In genomic region chr20:32004963-32005362, GRCh38 we compare ENCODE assay signal across 19 cellular contexts. TPM values are rescaled to one million over a fixed set of nuclear protein-coding genes. Genes with fewer than 3 reads are reported as not detected.
DNase-seq lines count a peak whose midpoint lies in the region; ATAC-seq, FAIRE-seq and TF ChIP-seq lines count a peak whose summit lies in the region.
"Had no signal": no experiment of that assay in that cellular context is flagged by ENCODE, and none has a peak within 500 bp of the region (broad histone marks: within the 10 kb centered on the region; RNA-seq: fewer than 3 reads in every experiment).

No MANE protein-coding gene starts in this region.

- no peaks in the 10 kb centered on the region for H3K4me1 ChIP-seq in RWPE2 (ENCODE audit: insufficient read depth, poor library complexity, severe bottlenecking)
- no peaks in the 10 kb centered on the region for H3K4me1 ChIP-seq in smooth muscle cell (ENCODE audit: low read depth)
- H3K4me1 ChIP-seq: ascending aorta had no signal

- H3K36me3 ChIP-seq in RWPE2 (ENCODE audit: low read depth) (no peaks in the 10 kb centered on the region), smooth muscle cell (ENCODE audit: low read depth) (no peaks in the 10 kb centered on the region)
- H3K36me3 ChIP-seq: ascending aorta, ovary, thoracic aorta had no signal

- no peak overlapping the region for H3K9ac ChIP-seq in smooth muscle cell (ENCODE audit: low read depth)

- no peaks in the 10 kb centered on the region for H3K79me2 ChIP-seq in smooth muscle cell (ENCODE audit: low read depth)

- H3K27ac ChIP-seq in RWPE2 (ENCODE audit: poor library complexity, severe bottlenecking) (no peak overlapping the region), smooth muscle cell (ENCODE audit: low read depth) (no peak overlapping the region)
- H3K27ac ChIP-seq: ascending aorta, ovary, thoracic aorta had no signal

- no peak overlapping the region for H2AFZ ChIP-seq in smooth muscle cell (ENCODE audit: low read depth)

- peak; percentile 41 for DNase-seq in Caki2 (ENCODE audit: low read depth)
- peak; percentile 50 for DNase-seq in H54 (ENCODE audit: insufficient read length, low spot score)
- no peak for DNase-seq in RWPE2 (ENCODE audit: low spot score)
- DNase-seq in fibroblast of villous mesenchyme (ENCODE audit: low read depth) = peak; percentile 26
- DNase-seq in smooth muscle cell (lab: John Stamatoyannopoulos, UW; ENCODE audit: unreplicated experiment) = no peak
- no peak for DNase-seq in GM13976 (ENCODE audit: low spot score)
- no peak for DNase-seq in activated CD4-positive, alpha-beta T cell treated with anti-CD3 and anti-CD28 coated beads, Interleukin-2, amount 50 U/mL, for 1 hour
- DNase-seq: activated CD4-positive, alpha-beta T cell treated with anti-CD3 and anti-CD28 coated beads, Interleukin-2, amount 10 ng/mL, durations not matched to agents 7 days and 5 days; foreskin melanocyte; midbrain; NCI-H1436 treated with DMSO at 0.1 percent for 48 hours; NCI-H748 treated with DMSO at 0.1 percent for 48 hours; ovary; stimulated activated CD4-positive, alpha-beta T cell treated with anti-CD3 and anti-CD28 coated beads, Interleukin-12 subunit alpha, Interleukin-12 subunit beta, amount 100 ng/mL, for 4 hours had no signal

- H3K27me3 ChIP-seq in RWPE2 (ENCODE audit: insufficient read depth, poor library complexity, severe bottlenecking) (no peaks in the 10 kb centered on the region), smooth muscle cell (ENCODE audit: low read depth) (peaks cover 3% of the 10 kb centered on the region)
- H3K27me3 ChIP-seq: ascending aorta, ovary had no signal

- in situ Hi-C loops in Caki2 (cut with HindIII; ENCODE audit: low pct_unique_long_range_greater_than_20kb, low sequenced_read_pairs) = no loop called here
- in situ Hi-C loops in GM13976 (cut with MboI; ENCODE audit: low sequenced_read_pairs, unreplicated experiment) = no loop called here

- no peak overlapping the region for H3K4me3 ChIP-seq in RWPE2 (ENCODE audit: severe bottlenecking)
- H3K4me3 ChIP-seq in fibroblast of villous mesenchyme (ENCODE audit: low read depth, low read length) = no peak overlapping the region
- no peak overlapping the region for H3K4me3 ChIP-seq in smooth muscle cell
- H3K4me3 ChIP-seq: ascending aorta, ovary, thoracic aorta had no signal

- ATAC-seq in RWPE2 (ENCODE audit: low read depth) = peak; percentile 71
- ATAC-seq in GM21825 (IDR thresholded peaks at IDR 0.05; ENCODE audit: unreplicated experiment) = no peak
- ATAC-seq: activated T-helper 17 cell treated with anti-CD3 and anti-CD28 coated beads, Interleukin-2, amount 50 U/mL, for 72 hours had no signal

- H3K9me3 ChIP-seq in RWPE2 (ENCODE audit: severe bottlenecking) (no peaks in the 10 kb centered on the region), smooth muscle cell (replicated peaks; ENCODE audit: low read depth) (no peaks in the 10 kb centered on the region)
- H3K9me3 ChIP-seq: ascending aorta, ovary, thoracic aorta had no signal

- H4K20me1 ChIP-seq in smooth muscle cell (ENCODE audit: low read depth) = no peaks in the 10 kb centered on the region

- TF ChIP-seq POLR2A in H54 (IDR thresholded peaks at IDR 0.05; ENCODE audit: low read depth, low read length) = no peak

- no peak for FAIRE-seq in H54 (lab: Jason Lieb, UNC)

- no peak overlapping the region for H3K4me2 ChIP-seq in smooth muscle cell

- TF ChIP-seq CTCF in RWPE2 (IDR thresholded peaks at IDR 0.05; ENCODE audit: poor library complexity, severe bottlenecking) (no peak), fibroblast of villous mesenchyme (IDR thresholded peaks at IDR 0.05; ENCODE audit: insufficient read depth, low read depth, low read length) (no peak), smooth muscle cell (IDR thresholded peaks at IDR 0.05; ENCODE audit: borderline replicate concordance, insufficient read depth, poor library complexity, severe bottlenecking) (no peak), GM13976 (IDR thresholded peaks at IDR 0.05; ENCODE audit: borderline replicate concordance, control extremely low read depth, extremely low read depth, insufficient read depth, missing control alignments) (no peak)

- H3F3A ChIP-seq in smooth muscle cell (ENCODE audit: low read depth) = no peaks in the 10 kb centered on the region

RNA-seq across cellular contexts. Expression of gene CCM2L, which starts 5.3 kb away (rescaled TPM):
- total RNA-seq in Caki2 (2014; rRNA removed; shearing (Covaris generic); ENCODE audit: low replicate concordance) = 21.5 and 29.4 TPM in 2 replicates
- total RNA-seq in fibroblast of villous mesenchyme (under 0.01 TPM in 1 of 2 replicates, not detected in the other), smooth muscle cell (0.27 TPM in 1 of 2 replicates, not detected in the other)
- 0.27 TPM in 1 of 2 replicates, not detected in the other for polyA plus RNA-seq in smooth muscle cell
- total RNA-seq: activated CD4-positive, alpha-beta T cell treated with anti-CD3 and anti-CD28 coated beads, Interleukin-2, amount 10 ng/mL, durations not matched to agents 7 days and 5 days; activated T-helper 17 cell treated with anti-CD3 and anti-CD28 coated beads, Interleukin-2, amount 50 U/mL, for 72 hours; CD8-positive, alpha-beta memory T cell had no signal
- polyA plus RNA-seq: CD8-positive, alpha-beta memory T cell had no signal

RNA-seq across cellular contexts. Expression of gene XKR7, which starts 37.0 kb away (rescaled TPM):
- 8.1 and 9.7 TPM in 2 replicates for total RNA-seq in Caki2 (2014; rRNA removed; shearing (Covaris generic); ENCODE audit: low replicate concordance)
- total RNA-seq in fibroblast of villous mesenchyme = not detected in 2 replicates
- not detected in 2 replicates for total RNA-seq in smooth muscle cell
- polyA plus RNA-seq in smooth muscle cell = not detected in 2 replicates
- total RNA-seq: ascending aorta; CD8-positive, alpha-beta memory T cell; ovary; thoracic aorta had no signal
- polyA plus RNA-seq: ovary had no signal

RNA-seq across cellular contexts. Expression of gene HCK, which starts 47.1 kb away (rescaled TPM):
- not detected in 2 replicates for total RNA-seq in Caki2 (2014; rRNA removed; shearing (Covaris generic); ENCODE audit: low replicate concordance)
- total RNA-seq in fibroblast of villous mesenchyme (not detected in 2 replicates), smooth muscle cell (2.0 and 2.5 TPM in 2 replicates)
- 2.1 and 2.4 TPM in 2 replicates for polyA plus RNA-seq in smooth muscle cell
- total RNA-seq: activated CD4-positive, alpha-beta T cell treated with anti-CD3 and anti-CD28 coated beads, Interleukin-2, amount 10 ng/mL, durations not matched to agents 7 days and 5 days had no signal
- polyA plus RNA-seq: CD8-positive, alpha-beta memory T cell had no signal

RNA-seq across cellular contexts. Expression of gene PDRG1, which starts 53.1 kb away (rescaled TPM):
- total RNA-seq in Caki2 (2014; rRNA removed; shearing (Covaris generic); ENCODE audit: low replicate concordance) = 50.9 and 55.6 TPM in 2 replicates
- total RNA-seq in fibroblast of villous mesenchyme = 2.6 and 3.5 TPM in 2 replicates
- 7.0 and 8.1 TPM in 2 replicates for total RNA-seq in smooth muscle cell
- polyA plus RNA-seq in smooth muscle cell = 30.3 and 41.6 TPM in 2 replicates

Comparison
In these comparisons a context has a peak if more than half of its experiments do, and no peak if none do; other contexts are left out.
1. DNase-seq: peak in Caki2 (single experiment), H54 (single experiment) and fibroblast of villous mesenchyme (single experiment); none in RWPE2 (single experiment), smooth muscle cell (single experiment), GM13976 (single experiment) and activated CD4-positive, alpha-beta T cell treated with anti-CD3 and anti-CD28 coated beads, Interleukin-2, amount 50 U/mL, for 1 hour (single experiment).
2. RNA of gene CCM2L, which starts 5.3 kb away (total RNA-seq): 21.5 to 29.4 TPM in Caki2; under 0.01 TPM in fibroblast of villous mesenchyme and 0.27 TPM in smooth muscle cell; every median in the first group is over 10 times any median in the second.